1 cellular context compared by ENCODE assay signal in genomic region chr7:100493476-100494264, GRCh38.
TF ChIP-seq lines count a peak whose summit lies in the region.

No MANE protein-coding gene starts in this region.

TF ChIP-seq in HepG2, 621 proteins besides CTCF, POLR2A, EP300 and RAD21 (continued from another document and continues in another):
- no peak for TF ChIP-seq XRCC5 (optimal IDR thresholded peaks at IDR 0.05; ENCODE audit: low read length)
- TF ChIP-seq HMG20B (CRISPR knock-in tag; conservative IDR thresholded peaks at IDR 0.05) = no peak
- 0 out of 2 replicates have a peak, but pooled peaks have one; percentile 28 for TF ChIP-seq ZNF264 (CRISPR knock-in tag; IDR thresholded peaks at IDR 0.05)
- no peak for TF ChIP-seq NFIC (IDR thresholded peaks at IDR 0.05; ENCODE audit: low read length)
- no peak for TF ChIP-seq ZBTB49 (CRISPR knock-in tag; IDR thresholded peaks at IDR 0.05; ENCODE audit: borderline replicate concordance)
- peak; percentile 69 for TF ChIP-seq UBTF (CRISPR knock-in tag; IDR thresholded peaks at IDR 0.05)
- no peak for TF ChIP-seq ZBTB4 (CRISPR knock-in tag; IDR thresholded peaks at IDR 0.05; ENCODE audit: borderline replicate concordance)
- TF ChIP-seq ZNF773 (CRISPR knock-in tag; IDR thresholded peaks at IDR 0.05; ENCODE audit: borderline replicate concordance) = no peak
- no peak for TF ChIP-seq DZIP1 (CRISPR knock-in tag; IDR thresholded peaks at IDR 0.05)
- no peak for TF ChIP-seq HIVEP1 (CRISPR knock-in tag; IDR thresholded peaks at IDR 0.05)
- TF ChIP-seq ZC3H13 (CRISPR knock-in tag; IDR thresholded peaks at IDR 0.05) = 0 out of 2 replicates have a peak, but pooled peaks have one; percentile 56
- no peak for TF ChIP-seq DR1 (CRISPR knock-in tag; IDR thresholded peaks at IDR 0.05)
- no peak for TF ChIP-seq FOXA3 (CRISPR knock-in tag; IDR thresholded peaks at IDR 0.05)
- no peak for TF ChIP-seq E2F5 (CRISPR knock-in tag; conservative IDR thresholded peaks at IDR 0.05)
- TF ChIP-seq FOXP1 (IDR thresholded peaks at IDR 0.05) = no peak
- no peak for TF ChIP-seq FOXP1 (CRISPR knock-in tag; IDR thresholded peaks at IDR 0.05)
- no peak for TF ChIP-seq GATAD2A (CRISPR knock-in tag; IDR thresholded peaks at IDR 0.05)
- no peak for TF ChIP-seq ZFP36 (IDR thresholded peaks at IDR 0.05; ENCODE audit: borderline replicate concordance, low read depth, low read length, partially characterized antibody)
- TF ChIP-seq ZNF281 (CRISPR knock-in tag; IDR thresholded peaks at IDR 0.05; ENCODE audit: borderline replicate concordance) = no peak; the same call in 1 of the 2 replicates
- TF ChIP-seq SRF (IDR thresholded peaks at IDR 0.05; ENCODE audit: low read depth, low read length) = no peak
- TF ChIP-seq ZNF124 (CRISPR knock-in tag; IDR thresholded peaks at IDR 0.05) = no peak
- TF ChIP-seq HINFP (CRISPR knock-in tag; IDR thresholded peaks at IDR 0.05; ENCODE audit: low read depth) = no peak; the same call in 1 of the 2 replicates
- no peak for TF ChIP-seq ADNP (CRISPR knock-in tag; IDR thresholded peaks at IDR 0.05)
- TF ChIP-seq MTF1 (CRISPR knock-in tag; IDR thresholded peaks at IDR 0.05) = no peak
- TF ChIP-seq THRA (CRISPR knock-in tag; IDR thresholded peaks at IDR 0.05; ENCODE audit: borderline replicate concordance) = peak; percentile 49; the same call in 1 of the 2 replicates
- no peak for TF ChIP-seq PREB (CRISPR knock-in tag; IDR thresholded peaks at IDR 0.05)
- peak; percentile 82 for TF ChIP-seq ZBTB43 (CRISPR knock-in tag; conservative IDR thresholded peaks at IDR 0.05)
- no peak for TF ChIP-seq IRX3 (CRISPR knock-in tag; IDR thresholded peaks at IDR 0.05; ENCODE audit: borderline replicate concordance, low read depth)
- no peak for TF ChIP-seq ZNF704 (CRISPR knock-in tag; IDR thresholded peaks at IDR 0.05; ENCODE audit: borderline replicate concordance)
- peak; percentile 57 for TF ChIP-seq SALL1 (CRISPR knock-in tag; IDR thresholded peaks at IDR 0.05)
- TF ChIP-seq ZNF569 (CRISPR knock-in tag; IDR thresholded peaks at IDR 0.05; ENCODE audit: borderline replicate concordance) = no peak
